In genomic region chr17:40323731-40324650, GRCh38 we compare ENCODE assay signal across 8 cellular contexts. TPM values are rescaled to one million over a fixed set of nuclear protein-coding genes. Genes with fewer than 3 reads are reported as not detected.
A peak's percentile ranks its signal among the peaks of the same experiment; 100 is the strongest.
DNase-seq lines count a peak whose midpoint lies in the region; ATAC-seq and TF ChIP-seq lines count a peak whose summit lies in the region.

No MANE protein-coding gene starts in this region.

- peaks cover 98% of the 10 kb centered on the region for H3K79me2 ChIP-seq in osteoblast (ENCODE audit: insufficient read depth, low read length)

- TF ChIP-seq CTCF in coronary artery (IDR thresholded peaks at IDR 0.05): no peak
- no peak for TF ChIP-seq CTCF in osteoblast (IDR thresholded peaks at IDR 0.05; ENCODE audit: extremely low read depth, low read depth, low read length)

- peak; percentile 18 for ATAC-seq in GM18867 (IDR thresholded peaks at IDR 0.05; ENCODE audit: unreplicated experiment)
- ATAC-seq in GM21717 (IDR thresholded peaks at IDR 0.05; ENCODE audit: unreplicated experiment): no peak

- H3K27me3 ChIP-seq in osteoblast (ENCODE audit: insufficient read depth, low read length): no peaks in the 10 kb centered on the region

- peaks cover 87% of the 10 kb centered on the region for H3K4me1 ChIP-seq in osteoblast (ENCODE audit: insufficient read depth, low read length)

- H3K9me3 ChIP-seq in osteoblast (ENCODE audit: low read depth, low read length): no peaks in the 10 kb centered on the region

- H2AFZ ChIP-seq in osteoblast (ENCODE audit: low read length): no peak overlapping the region

- H3K27ac ChIP-seq in coronary artery (peak overlapping the region; percentile 75 to 92), osteoblast (ENCODE audit: low read depth, low read length) (peak overlapping the region; percentile 99)

- H3K4me3 ChIP-seq in coronary artery (peak overlapping the region; percentile 83), osteoblast (ENCODE audit: insufficient read depth, low read length) (peak overlapping the region; percentile 0)

- peaks cover 67% of the 10 kb centered on the region for H4K20me1 ChIP-seq in osteoblast (ENCODE audit: insufficient read depth, low read length)

- peak; percentile 93 for DNase-seq in T-helper 22 cell (ENCODE audit: low read depth)
- no peak for DNase-seq in coronary artery (ENCODE audit: low spot score)
- DNase-seq in osteoblast (ENCODE audit: insufficient read length, low spot score, missing footprints): peak; percentile 92
- no peak for DNase-seq in middle frontal gyrus (ENCODE audit: extremely low spot score, low spot score)
- DNase-seq in mesenteric fat pad (ENCODE audit: low spot score): no peak
- no peak for DNase-seq in kidney tubule cell (ENCODE audit: low spot score)

- peak overlapping the region; percentile 97 for H3K4me2 ChIP-seq in osteoblast (ENCODE audit: insufficient read depth, low read length)

- no peaks in the 10 kb centered on the region for H3K36me3 ChIP-seq in osteoblast (ENCODE audit: insufficient read depth, low read length)

RNA-seq across cellular contexts. Expression of gene RARA, which starts 15.0 kb away (rescaled TPM):
- total RNA-seq in osteoblast (31.1 and 32.4 TPM in 2 replicates), mesenteric fat pad (70.3 TPM)

RNA-seq across cellular contexts. Expression of gene CDC6, which starts 36.3 kb away (rescaled TPM):
- total RNA-seq in osteoblast: 5.1 and 8.3 TPM in 2 replicates
- 2.4 TPM for total RNA-seq in mesenteric fat pad

RNA-seq across cellular contexts. Expression of gene GJD3, which starts 40.5 kb away (rescaled TPM):
- 1.8 and 2.7 TPM in 2 replicates for total RNA-seq in osteoblast
- total RNA-seq in mesenteric fat pad: 0.77 TPM

Comparison
In these comparisons a context has a peak if more than half of its experiments do, and no peak if none do; other contexts are left out.
1. DNase-seq: peak in T-helper 22 cell (single experiment) and osteoblast (single experiment); none in coronary artery (single experiment), middle frontal gyrus (single experiment), mesenteric fat pad (single experiment) and kidney tubule cell (single experiment).